Comparison of ENCODE assay signal across 9 cellular contexts in the genomic region with DNA sequence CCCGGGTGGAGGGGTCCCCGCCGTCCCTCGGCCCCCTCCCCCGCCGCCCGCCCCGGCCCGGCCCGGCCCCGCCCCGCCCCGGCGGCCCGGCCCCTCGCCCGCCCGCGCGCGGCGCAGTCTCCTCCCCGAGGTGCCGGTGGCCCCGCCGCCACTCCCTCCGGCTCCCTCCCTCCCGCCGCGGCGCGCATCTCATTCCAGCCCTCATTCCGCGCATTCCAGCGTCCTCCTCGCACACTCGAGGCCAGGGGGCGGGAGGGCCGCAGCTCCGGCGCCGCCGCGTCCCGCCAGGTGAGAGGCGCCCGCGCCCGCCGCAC. TPM values are rescaled to one million over a fixed set of nuclear protein-coding genes. Genes with fewer than 3 reads are reported as not detected.
DNase-seq lines count a peak whose midpoint lies in the region; ATAC-seq and TF ChIP-seq lines count a peak whose summit lies in the region.
"Had no signal": no experiment of that assay in that cellular context is flagged by ENCODE, and none has a peak within 500 bp of the region (broad histone marks: within the 10 kb centered on the region; RNA-seq: fewer than 3 reads in every experiment).

A gene (plus strand): TSS at position 204 of the 314 bp plus-strand sequence.

- WGBS in prostate gland = 1% methylated on average over 26 of the region's 50 CpGs

- no peaks in the 10 kb centered on the region for H3K9me3 ChIP-seq in prostate gland

- peaks cover 58% of the 10 kb centered on the region for H3K27me3 Mint-ChIP-seq in T-helper 1 cell treated with Interleukin-12 subunit alpha and Interleukin-12 subunit beta and Interleukin-4 antibody, amounts not matched to agents 30 μg/mL and 1 μg/mL, for 36 hours (ENCODE audit: low read depth)
- H3K27me3 Mint-ChIP-seq in activated naive CD8-positive, alpha-beta T cell = peaks cover 31% of the 10 kb centered on the region

- TF ChIP-seq POLR2A in prostate gland (IDR thresholded peaks at IDR 0.05) = no peak

- no peaks in the 10 kb centered on the region for H3K9me3 Mint-ChIP-seq in T-helper 1 cell treated with Interleukin-12 subunit alpha and Interleukin-12 subunit beta and Interleukin-4 antibody, amounts not matched to agents 30 μg/mL and 1 μg/mL, for 36 hours
- no peaks in the 10 kb centered on the region for H3K9me3 Mint-ChIP-seq in activated naive CD8-positive, alpha-beta T cell (ENCODE audit: low read depth)

- peaks cover 3% of the 10 kb centered on the region for H3K36me3 Mint-ChIP-seq in T-helper 1 cell treated with Interleukin-12 subunit alpha and Interleukin-12 subunit beta and Interleukin-4 antibody, amounts not matched to agents 30 μg/mL and 1 μg/mL, for 36 hours (ENCODE audit: low read depth)
- no peaks in the 10 kb centered on the region for H3K36me3 Mint-ChIP-seq in activated naive CD8-positive, alpha-beta T cell

- peaks cover 14% of the 10 kb centered on the region for H3K4me1 Mint-ChIP-seq in T-helper 1 cell treated with Interleukin-12 subunit alpha and Interleukin-12 subunit beta and Interleukin-4 antibody, amounts not matched to agents 30 μg/mL and 1 μg/mL, for 36 hours (ENCODE audit: low read depth)
- H3K4me1 Mint-ChIP-seq in activated naive CD8-positive, alpha-beta T cell (ENCODE audit: low read depth) = peaks cover 18% of the 10 kb centered on the region

- no peak for ATAC-seq in GM18867 (IDR thresholded peaks at IDR 0.05; ENCODE audit: unreplicated experiment)

- peak within 1 kb of the TSS; percentile 75 to 84 for H3K27ac ChIP-seq in prostate gland

- no peaks in the 10 kb centered on the region for H3K36me3 ChIP-seq in prostate gland

- H3K4me1 ChIP-seq in prostate gland (replicated peaks) = no peaks in the 10 kb centered on the region

- TF ChIP-seq CTCF in prostate gland (IDR thresholded peaks at IDR 0.05) = no peak

- H3K4me3 ChIP-seq in prostate gland = peak within 1 kb of the TSS; percentile 45 to 67

- DNase-seq in T-helper 1 cell (no peak), NCI-H2029 (lab: John Stamatoyannopoulos, UW) (peak; percentile 50), cardiac septum (ENCODE audit: low spot score) (peak; percentile 87), prostate gland (ENCODE audit: low spot score) (peak; percentile 60), NCI-H748 treated with DMSO at 0.1 percent for 48 hours (lab: John Stamatoyannopoulos, UW) (no peak)

- intact Hi-C loops in cardiac septum (cut with DNase I) (loop anchor here (2.0 to 5.0 kb wide), 3 partner anchors 40 to 76 kb away; a partner anchor contains a TSS), prostate gland (cut with DNase I) (no loop called here)

- H3K4me3 Mint-ChIP-seq in T-helper 1 cell treated with Interleukin-12 subunit alpha and Interleukin-12 subunit beta and Interleukin-4 antibody, amounts not matched to agents 30 μg/mL and 1 μg/mL, for 36 hours = peak within 1 kb of the TSS; percentile 85
- peak within 1 kb of the TSS; percentile 87 for H3K4me3 Mint-ChIP-seq in activated naive CD8-positive, alpha-beta T cell

- no peak within 1 kb of the TSS for H3K27ac Mint-ChIP-seq in T-helper 1 cell treated with Interleukin-12 subunit alpha and Interleukin-12 subunit beta and Interleukin-4 antibody, amounts not matched to agents 30 μg/mL and 1 μg/mL, for 36 hours
- peak within 1 kb of the TSS; percentile 66 for H3K27ac Mint-ChIP-seq in activated naive CD8-positive, alpha-beta T cell

- H3K27me3 ChIP-seq in prostate gland (replicated peaks; ENCODE audit: insufficient read depth) = no peaks in the 10 kb centered on the region

RNA-seq across cellular contexts. Expression of the gene that starts here (rescaled TPM):
- total RNA-seq in cardiac septum = 23.9 TPM
- total RNA-seq in prostate gland = 10 to 100 TPM in 1 of 2 donors, 1 to 10 TPM in 1; 9.9 to 20.9 TPM
- total RNA-seq: mononuclear cell had no signal

Comparison
In these comparisons a context has a peak if more than half of its experiments do, and no peak if none do; other contexts are left out.
1. DNase-seq: peak in NCI-H2029 (single experiment), cardiac septum (single experiment) and prostate gland (single experiment); none in T-helper 1 cell (0 of 5) and NCI-H748 treated with DMSO at 0.1 percent for 48 hours (single experiment).